In the genomic region with DNA sequence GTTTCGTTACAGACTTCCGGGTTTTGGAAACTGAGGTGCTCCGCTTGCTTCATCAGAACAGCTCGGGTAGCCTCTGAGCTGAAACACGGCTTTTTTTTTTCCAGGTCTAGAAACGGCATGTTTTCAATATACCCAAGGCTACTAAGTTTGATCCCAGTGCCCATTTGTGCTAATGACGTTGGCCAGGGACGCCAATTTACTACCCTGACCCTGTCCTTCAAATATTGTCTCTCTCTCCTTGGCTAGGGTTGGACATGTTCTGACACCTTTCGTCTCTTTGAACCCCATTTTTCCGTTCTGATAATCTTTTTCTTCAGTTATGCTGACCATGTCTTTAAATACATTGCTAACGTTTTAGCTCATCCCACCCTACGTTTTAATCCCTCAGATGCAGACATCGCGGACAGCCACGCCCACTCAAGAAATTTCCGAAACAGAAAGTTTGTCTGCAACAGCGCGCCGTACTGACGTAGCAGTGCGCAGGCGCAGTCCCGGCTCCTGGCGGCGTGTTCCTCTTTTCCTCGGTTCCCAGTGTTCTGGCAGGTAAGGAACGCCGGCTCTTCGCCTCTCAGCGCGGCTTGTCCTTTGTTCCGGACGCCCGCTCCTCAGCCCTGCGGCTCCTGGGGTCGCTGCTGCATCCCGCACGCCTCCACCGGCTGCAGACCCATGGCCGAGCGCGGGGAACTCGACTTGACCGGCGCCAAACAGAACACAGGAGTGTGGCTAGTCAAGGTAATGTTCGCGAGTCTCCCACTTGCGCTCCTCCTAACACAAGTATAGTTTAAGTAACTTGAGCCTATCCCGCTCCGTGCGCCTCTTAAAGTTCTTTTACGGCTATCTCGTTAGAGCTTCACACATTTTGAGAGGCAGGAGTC, we compare ENCODE assay signal across 8 cellular contexts. TPM values are rescaled to one million over a fixed set of nuclear protein-coding genes. Genes with fewer than 3 reads are reported as not detected.
DNase-seq lines count a peak whose midpoint lies in the region; ATAC-seq and TF ChIP-seq lines count a peak whose summit lies in the region.

TSS of gene GTF2F2 (plus strand) at position 521 of the 875 bp plus-strand sequence. CDS start at position 667, 146 bp downstream.

- H3K4me1 Mint-ChIP-seq in activated CD4-positive, alpha-beta T cell treated with anti-CD3 and anti-CD28 coated beads for 36 hours: peaks cover 5% of the 10 kb centered on the region

- intact Hi-C loops in activated CD4-positive, alpha-beta T cell treated with anti-CD3 and anti-CD28 coated beads for 36 hours (cut with DNase I, micrococcal nuclease): loop anchor here (1.0 to 10.0 kb wide), 8 partner anchors 65 to 543 kb away; partner anchors contain the start of genes COG3 (in 1 of the 2), GPALPP1 (in 1 of the 2) and NUFIP1 (in 1 of the 2)
- intact Hi-C loops in left colon (cut with DNase I, micrococcal nuclease): no loop called here

- ATAC-seq in HG03432 (IDR thresholded peaks at IDR 0.05; ENCODE audit: unreplicated experiment) (peak; percentile 76), left colon (peak; percentile 94)
- peak; percentile 68 for ATAC-seq in activated CD4-positive, alpha-beta T cell treated with anti-CD3 and anti-CD28 coated beads for 36 hours

- peak within 1 kb of the TSS; percentile 88 for H3K4me3 ChIP-seq in coronary artery

- POLR2A ChIA-PET in activated CD4-positive, alpha-beta T cell treated with anti-CD3 and anti-CD28 coated beads for 36 hours (lab: Charles Lee): interaction anchor here (0.6 kb wide), 2 partner anchors 49 to 125 kb away, joined by 4 read pairs; no protein-coding TSS in a partner anchor

- DNase-seq in Ammon's horn (ENCODE audit: low spot score) (peak; percentile 88), GM19238 (ENCODE audit: insufficient read length, low spot score) (peak; percentile 80), NCI-H524 treated with DMSO at 0.1 percent for 48 hours (lab: John Stamatoyannopoulos, UW) (peak; percentile 72), coronary artery (ENCODE audit: low spot score) (peak; percentile 87), left colon (peak; percentile 88 to 91)
- peak; percentile 90 for DNase-seq in activated CD4-positive, alpha-beta T cell treated with anti-CD3 and anti-CD28 coated beads for 36 hours
- DNase-seq in stimulated activated CD4-positive, alpha-beta T cell treated with anti-CD3 and anti-CD28 coated beads, Interleukin-1b, Interleukin-23, amount 100 ng/mL, for 4 hours (ENCODE audit: low read depth in 2 of 2): peak; percentile 80 to 82

- no peaks in the 10 kb centered on the region for H3K9me3 Mint-ChIP-seq in activated CD4-positive, alpha-beta T cell treated with anti-CD3 and anti-CD28 coated beads for 36 hours (ENCODE audit: low read depth)

- peak within 1 kb of the TSS; percentile 63 to 79 for H3K27ac ChIP-seq in coronary artery

- CTCF ChIA-PET in activated CD4-positive, alpha-beta T cell treated with anti-CD3 and anti-CD28 coated beads for 36 hours (lab: Charles Lee): interaction anchor here (0.6 to 1.5 kb wide), 4 partner anchors 11 to 220 kb away, joined by 3 read pairs; partner anchors contain the start of gene TPT1

- H3K27me3 Mint-ChIP-seq in activated CD4-positive, alpha-beta T cell treated with anti-CD3 and anti-CD28 coated beads for 36 hours: no peaks in the 10 kb centered on the region

- TF ChIP-seq CTCF in coronary artery (IDR thresholded peaks at IDR 0.05): no peak

- no peaks in the 10 kb centered on the region for H3K36me3 Mint-ChIP-seq in activated CD4-positive, alpha-beta T cell treated with anti-CD3 and anti-CD28 coated beads for 36 hours (ENCODE audit: low read depth)

- H3K4me3 Mint-ChIP-seq in activated CD4-positive, alpha-beta T cell treated with anti-CD3 and anti-CD28 coated beads for 36 hours: no peak within 1 kb of the TSS

- no peak within 1 kb of the TSS for H3K27ac Mint-ChIP-seq in activated CD4-positive, alpha-beta T cell treated with anti-CD3 and anti-CD28 coated beads for 36 hours

RNA-seq across cellular contexts. Expression of gene GTF2F2, which starts in this region (rescaled TPM):
- 10 to 100 TPM; 19.9 to 25.6 TPM for total RNA-seq in activated CD4-positive, alpha-beta T cell treated with anti-CD3 and anti-CD28 coated beads for 36 hours
- 10 to 100 TPM; 17.4 to 19.0 TPM for total RNA-seq in left colon

Comparison
In these comparisons a context has a peak if more than half of its experiments do, and no peak if none do; other contexts are left out.
1. Peak in every context shown above with its lines: DNase-seq, ATAC-seq, H3K4me3 ChIP-seq and H3K27ac ChIP-seq.
2. intact Hi-C loops: an anchor here in activated CD4-positive, alpha-beta T cell treated with anti-CD3 and anti-CD28 coated beads for 36 hours (1.0 to 10.0 kb wide); none called in left colon.